ENCODE assay signal across 1 cellular context in the genomic region with DNA sequence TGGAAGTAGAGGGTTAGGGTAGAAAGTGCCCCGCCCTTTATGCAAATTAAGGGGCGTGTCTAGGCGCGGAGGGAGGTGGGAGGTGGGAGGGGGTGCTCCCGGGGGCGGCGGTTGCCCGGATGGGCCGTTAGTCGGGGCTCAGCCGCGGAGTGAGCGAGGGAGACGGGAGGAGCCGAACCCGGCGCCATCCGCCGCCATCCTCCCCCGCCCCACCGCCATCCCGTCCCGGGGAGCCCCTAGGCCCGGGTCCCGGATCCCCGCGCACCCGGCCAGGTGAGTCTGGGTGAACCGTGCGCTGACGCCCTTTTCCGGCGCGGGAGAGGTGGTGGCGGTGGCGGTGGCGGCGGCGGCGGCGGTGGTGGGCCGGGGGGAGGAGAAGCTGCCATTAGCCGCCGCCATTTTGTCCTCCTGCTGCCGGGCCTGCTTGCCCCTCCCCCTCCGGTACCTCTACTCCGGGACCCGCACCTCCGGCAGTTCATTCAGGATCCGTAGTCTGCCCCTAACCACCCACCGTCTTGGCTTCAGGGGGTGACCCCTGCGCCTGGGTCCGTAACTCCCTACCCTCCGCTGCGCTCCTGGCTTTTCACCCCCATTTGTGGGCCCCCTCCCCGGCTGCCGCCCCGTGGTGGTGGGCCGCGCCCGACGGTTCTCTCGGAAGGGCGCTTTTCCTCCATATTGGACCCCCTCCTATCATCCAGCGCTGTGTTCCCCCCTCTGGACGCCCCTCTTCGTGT.
TF ChIP-seq lines count a peak whose summit lies in the region.

Gene PRRC2A (plus strand): TSS at position 130 of the 734 bp plus-strand sequence. CDS start 2,075 bp downstream, outside the sequence.

TF ChIP-seq in HEK293, 187 proteins besides CTCF, POLR2A, EP300 and RAD21 (continued from another document and continues in another):
- peak; percentile 52 for TF ChIP-seq REST (tag by site-specific recombination; IDR thresholded peaks at IDR 0.05)
- TF ChIP-seq OVOL3 (tag by site-specific recombination; IDR thresholded peaks at IDR 0.05), result peak; percentile 31; the same call in 1 of the 2 replicates
- TF ChIP-seq ZNF670 (tag by site-specific recombination; IDR thresholded peaks at IDR 0.05; ENCODE audit: low read depth), result no peak
- TF ChIP-seq ZNF366 (tag by site-specific recombination; conservative IDR thresholded peaks at IDR 0.05), result no peak
- peak; percentile 51; the same call in 1 of the 2 replicates for TF ChIP-seq ZNF488 (tag by site-specific recombination; IDR thresholded peaks at IDR 0.05)
- TF ChIP-seq ZSCAN18 (tag by site-specific recombination; IDR thresholded peaks at IDR 0.05), result no peak
- no peak for TF ChIP-seq ZNF155 (tag by site-specific recombination; IDR thresholded peaks at IDR 0.05)
- TF ChIP-seq, protein P1, sequence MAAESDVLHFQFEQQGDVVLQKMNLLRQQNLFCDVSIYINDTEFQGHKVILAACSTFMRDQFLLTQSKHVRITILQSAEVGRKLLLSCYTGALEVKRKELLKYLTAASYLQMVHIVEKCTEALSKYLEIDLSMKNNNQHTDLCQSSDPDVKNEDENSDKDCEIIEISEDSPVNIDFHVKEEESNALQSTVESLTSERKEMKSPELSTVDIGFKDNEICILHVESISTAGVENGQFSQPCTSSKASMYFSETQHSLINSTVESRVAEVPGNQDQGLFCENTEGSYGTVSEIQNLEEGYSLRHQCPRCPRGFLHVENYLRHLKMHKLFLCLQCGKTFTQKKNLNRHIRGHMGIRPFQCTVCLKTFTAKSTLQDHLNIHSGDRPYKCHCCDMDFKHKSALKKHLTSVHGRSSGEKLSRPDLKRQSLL (tag by site-specific recombination; IDR thresholded peaks at IDR 0.05), result 0 out of 2 replicates have a peak, but pooled peaks have one; percentile 11
- TF ChIP-seq ZBTB10 (tag by site-specific recombination; IDR thresholded peaks at IDR 0.05), result peak; percentile 97
- TF ChIP-seq OSR2 (tag by site-specific recombination; IDR thresholded peaks at IDR 0.05), result peak; percentile 55; the same call in 1 of the 2 replicates
- peak; percentile 94 for TF ChIP-seq ZNF341 (tag by site-specific recombination; IDR thresholded peaks at IDR 0.05; ENCODE audit: low read depth)
- no peak for TF ChIP-seq GLIS1 (tag by site-specific recombination; IDR thresholded peaks at IDR 0.05)
- no peak for TF ChIP-seq ZNF48 (tag by site-specific recombination; IDR thresholded peaks at IDR 0.05)
- TF ChIP-seq, protein P2, sequence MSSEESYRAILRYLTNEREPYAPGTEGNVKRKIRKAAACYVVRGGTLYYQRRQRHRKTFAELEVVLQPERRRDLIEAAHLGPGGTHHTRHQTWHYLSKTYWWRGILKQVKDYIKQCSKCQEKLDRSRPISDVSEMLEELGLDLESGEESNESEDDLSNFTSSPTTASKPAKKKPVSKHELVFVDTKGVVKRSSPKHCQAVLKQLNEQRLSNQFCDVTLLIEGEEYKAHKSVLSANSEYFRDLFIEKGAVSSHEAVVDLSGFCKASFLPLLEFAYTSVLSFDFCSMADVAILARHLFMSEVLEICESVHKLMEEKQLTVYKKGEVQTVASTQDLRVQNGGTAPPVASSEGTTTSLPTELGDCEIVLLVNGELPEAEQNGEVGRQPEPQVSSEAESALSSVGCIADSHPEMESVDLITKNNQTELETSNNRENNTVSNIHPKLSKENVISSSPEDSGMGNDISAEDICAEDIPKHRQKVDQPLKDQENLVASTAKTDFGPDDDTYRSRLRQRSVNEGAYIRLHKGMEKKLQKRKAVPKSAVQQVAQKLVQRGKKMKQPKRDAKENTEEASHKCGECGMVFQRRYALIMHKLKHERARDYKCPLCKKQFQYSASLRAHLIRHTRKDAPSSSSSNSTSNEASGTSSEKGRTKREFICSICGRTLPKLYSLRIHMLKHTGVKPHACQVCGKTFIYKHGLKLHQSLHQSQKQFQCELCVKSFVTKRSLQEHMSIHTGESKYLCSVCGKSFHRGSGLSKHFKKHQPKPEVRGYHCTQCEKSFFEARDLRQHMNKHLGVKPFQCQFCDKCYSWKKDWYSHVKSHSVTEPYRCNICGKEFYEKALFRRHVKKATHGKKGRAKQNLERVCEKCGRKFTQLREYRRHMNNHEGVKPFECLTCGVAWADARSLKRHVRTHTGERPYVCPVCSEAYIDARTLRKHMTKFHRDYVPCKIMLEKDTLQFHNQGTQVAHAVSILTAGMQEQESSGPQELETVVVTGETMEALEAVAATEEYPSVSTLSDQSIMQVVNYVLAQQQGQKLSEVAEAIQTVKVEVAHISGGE (tag by site-specific recombination; conservative IDR thresholded peaks at IDR 0.05; ENCODE audit: low read depth), result peak; percentile 72
- TF ChIP-seq, protein P3, sequence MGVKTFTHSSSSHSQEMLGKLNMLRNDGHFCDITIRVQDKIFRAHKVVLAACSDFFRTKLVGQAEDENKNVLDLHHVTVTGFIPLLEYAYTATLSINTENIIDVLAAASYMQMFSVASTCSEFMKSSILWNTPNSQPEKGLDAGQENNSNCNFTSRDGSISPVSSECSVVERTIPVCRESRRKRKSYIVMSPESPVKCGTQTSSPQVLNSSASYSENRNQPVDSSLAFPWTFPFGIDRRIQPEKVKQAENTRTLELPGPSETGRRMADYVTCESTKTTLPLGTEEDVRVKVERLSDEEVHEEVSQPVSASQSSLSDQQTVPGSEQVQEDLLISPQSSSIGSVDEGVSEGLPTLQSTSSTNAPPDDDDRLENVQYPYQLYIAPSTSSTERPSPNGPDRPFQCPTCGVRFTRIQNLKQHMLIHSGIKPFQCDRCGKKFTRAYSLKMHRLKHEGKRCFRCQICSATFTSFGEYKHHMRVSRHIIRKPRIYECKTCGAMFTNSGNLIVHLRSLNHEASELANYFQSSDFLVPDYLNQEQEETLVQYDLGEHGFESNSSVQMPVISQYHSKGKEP (tag by site-specific recombination; IDR thresholded peaks at IDR 0.05), result no peak
- peak; percentile 89; the same call in 1 of the 2 replicates for TF ChIP-seq ZNF391 (tag by site-specific recombination; IDR thresholded peaks at IDR 0.05; ENCODE audit: borderline replicate concordance, low read depth)
- 0 out of 2 replicates have a peak, but pooled peaks have one; percentile 37 for TF ChIP-seq ZNF239 (tag by site-specific recombination; IDR thresholded peaks at IDR 0.05)
- TF ChIP-seq AEBP2 (tag by site-specific recombination; IDR thresholded peaks at IDR 0.05; ENCODE audit: borderline replicate concordance), result no peak
- TF ChIP-seq, protein P4, sequence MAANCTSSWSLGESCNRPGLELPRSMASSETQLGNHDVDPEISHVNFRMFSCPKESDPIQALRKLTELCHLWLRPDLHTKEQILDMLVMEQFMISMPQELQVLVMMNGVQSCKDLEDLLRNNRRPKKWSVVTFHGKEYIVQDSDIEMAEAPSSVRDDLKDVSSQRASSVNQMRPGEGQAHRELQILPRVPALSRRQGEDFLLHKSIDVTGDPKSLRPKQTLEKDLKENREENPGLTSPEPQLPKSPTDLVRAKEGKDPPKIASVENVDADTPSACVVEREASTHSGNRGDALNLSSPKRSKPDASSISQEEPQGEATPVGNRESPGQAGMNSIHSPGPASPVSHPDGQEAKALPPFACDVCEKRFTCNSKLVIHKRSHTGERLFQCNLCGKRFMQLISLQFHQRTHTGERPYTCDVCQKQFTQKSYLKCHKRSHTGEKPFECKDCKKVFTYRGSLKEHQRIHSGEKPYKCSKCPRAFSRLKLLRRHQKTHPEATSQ (tag by site-specific recombination; IDR thresholded peaks at IDR 0.05), result peak; percentile 83; the same call in 1 of the 2 replicates
- TF ChIP-seq ZNF184 (tag by site-specific recombination; IDR thresholded peaks at IDR 0.05), result no peak
- peak; percentile 95 for TF ChIP-seq ZFP37 (tag by site-specific recombination; IDR thresholded peaks at IDR 0.05)
- TF ChIP-seq ZFP69B (tag by site-specific recombination; IDR thresholded peaks at IDR 0.05), result peak; percentile 83
- 0 out of 2 replicates have a peak, but pooled peaks have one; percentile 34 for TF ChIP-seq ZNF548 (tag by site-specific recombination; IDR thresholded peaks at IDR 0.05)
- TF ChIP-seq ZNF544 (tag by site-specific recombination; IDR thresholded peaks at IDR 0.05), result no peak
- TF ChIP-seq ZNF645 (tag by site-specific recombination; IDR thresholded peaks at IDR 0.05), result peak; percentile 73; the same call in 1 of the 2 replicates
- no peak for TF ChIP-seq ZNF521 (tag by site-specific recombination; IDR thresholded peaks at IDR 0.05)
- no peak for TF ChIP-seq ZNF624 (tag by site-specific recombination; IDR thresholded peaks at IDR 0.05)
- TF ChIP-seq ZNF146 (tag by site-specific recombination; IDR thresholded peaks at IDR 0.05), result peak; percentile 58
- peak; percentile 92 for TF ChIP-seq ZBTB7A (tag by site-specific recombination; IDR thresholded peaks at IDR 0.05; ENCODE audit: low read depth)
